Comparison of ENCODE assay signal across 13 cellular contexts in genomic region chr2:190360561-190360960, GRCh38. TPM values are rescaled to one million over a fixed set of nuclear protein-coding genes. Genes with fewer than 3 reads are reported as not detected.
DNase-seq lines count a peak whose midpoint lies in the region; ATAC-seq, FAIRE-seq and TF ChIP-seq lines count a peak whose summit lies in the region.
"Had no signal": no experiment of that assay in that cellular context is flagged by ENCODE, and none has a peak within 500 bp of the region (broad histone marks: within the 10 kb centered on the region; RNA-seq: fewer than 3 reads in every experiment).

No MANE protein-coding gene starts in this region.

- H3K9me1 ChIP-seq in keratinocyte (ENCODE audit: control insufficient read depth, extremely low read depth, insufficient read depth, low read length) = no peaks in the 10 kb centered on the region

- peaks cover 3% of the 10 kb centered on the region for H3K36me3 Mint-ChIP-seq in activated CD4-positive, alpha-beta T cell treated with anti-CD3 and anti-CD28 coated beads, Interleukin-2, amount 10 ng/mL, durations not matched to agents 7 days and 5 days (ENCODE audit: low read depth)
- peaks cover 3% of the 10 kb centered on the region for H3K36me3 Mint-ChIP-seq in activated CD8-positive, alpha-beta T cell treated with anti-CD3 and anti-CD28 coated beads, Interleukin-2, amount 10 ng/mL, durations not matched to agents 7 days and 5 days (ENCODE audit: low read depth)
- H3K36me3 Mint-ChIP-seq: activated naive CD4-positive, alpha-beta T cell treated with anti-CD3 and anti-CD28 coated beads, Interleukin-2, amount 50 U/mL, for 72 hours had no signal

- H2AFZ ChIP-seq in keratinocyte (ENCODE audit: control insufficient read depth, low read length) = no peak overlapping the region

- POLR2A ChIA-PET in activated CD4-positive, alpha-beta T cell treated with anti-CD3 and anti-CD28 coated beads, Interleukin-2, amount 10 ng/mL, durations not matched to agents 7 days and 5 days (lab: Charles Lee) = interaction anchor here (0.6 kb wide), 2 partner anchors 354 to 567 kb away, joined by 3 to 4 read pairs; no protein-coding TSS in a partner anchor
- POLR2A ChIA-PET in activated CD8-positive, alpha-beta T cell treated with anti-CD3 and anti-CD28 coated beads, Interleukin-2, amount 10 ng/mL, durations not matched to agents 7 days and 5 days (lab: Charles Lee) = interaction anchor here (1.2 kb wide), 1 partner anchor 41 kb away, joined by 4 read pairs; the partner anchor contains the start of gene HIBCH

- no peaks in the 10 kb centered on the region for H3K27me3 Mint-ChIP-seq in activated CD4-positive, alpha-beta T cell treated with anti-CD3 and anti-CD28 coated beads, Interleukin-2, amount 10 ng/mL, durations not matched to agents 7 days and 5 days
- no peaks in the 10 kb centered on the region for H3K27me3 Mint-ChIP-seq in activated CD8-positive, alpha-beta T cell treated with anti-CD3 and anti-CD28 coated beads, Interleukin-2, amount 10 ng/mL, durations not matched to agents 7 days and 5 days (ENCODE audit: low read depth)

- no peak for DNase-seq in activated CD4-positive, alpha-beta T cell treated with anti-CD3 and anti-CD28 coated beads, Interleukin-2, amount 10 ng/mL, durations not matched to agents 7 days and 5 days
- DNase-seq in activated CD4-positive, alpha-beta T cell treated with anti-CD3 and anti-CD28 coated beads, Interleukin-2, amount 50 U/mL, for 4 hours = no peak
- no peak for DNase-seq in activated CD8-positive, alpha-beta T cell treated with anti-CD3 and anti-CD28 coated beads, Interleukin-2, amount 10 ng/mL, durations not matched to agents 7 days and 5 days
- no peak for DNase-seq in keratinocyte (ENCODE audit: low read depth, low spot score)
- DNase-seq in superior temporal gyrus (ENCODE audit: extremely low spot score) = peak; percentile 61
- no peak for DNase-seq in D721Med (ENCODE audit: insufficient read length, low spot score)
- DNase-seq: DMS79, NCI-H2171 treated with DMSO at 0.1 percent for 48 hours had no signal

- H3K4me1 ChIP-seq in keratinocyte (ENCODE audit: control insufficient read depth, extremely low read depth, insufficient read depth, low read length) = peaks cover 41% of the 10 kb centered on the region

- H3K4me3 ChIP-seq in keratinocyte (ENCODE audit: control insufficient read depth in 2 of 3, extremely low read depth in 1 of 3, insufficient read depth in 2 of 3, low read depth in 1 of 3, low read length in 3 of 3) = no peak overlapping the region
- H3K4me3 ChIP-seq: A549 had no signal

- no peak for TF ChIP-seq CTCF in keratinocyte (optimal IDR thresholded peaks at IDR 0.05 in 1 of 3, IDR thresholded peaks at IDR 0.05 in 1 of 3, conservative IDR thresholded peaks at IDR 0.05 in 1 of 3; ENCODE audit: extremely low read depth in 1 of 3, insufficient read depth in 2 of 3, low read length in 3 of 3)
- no peak for TF ChIP-seq CTCF in D721Med (IDR thresholded peaks at IDR 0.05; ENCODE audit: insufficient read depth, missing control alignments)

- H3K9ac ChIP-seq in keratinocyte (ENCODE audit: control insufficient read depth, extremely low read depth, insufficient read depth, low read length) = peak overlapping the region; percentile 67

- no peaks in the 10 kb centered on the region for H3K36me3 ChIP-seq in keratinocyte (ENCODE audit: control insufficient read depth in 2 of 2, extremely low read depth in 1 of 2, insufficient read depth in 2 of 2, low read length in 2 of 2)
- H3K36me3 ChIP-seq: gastrocnemius medialis had no signal

- H4K20me1 ChIP-seq in keratinocyte (ENCODE audit: control insufficient read depth, extremely low read depth, insufficient read depth, low read length) = no peaks in the 10 kb centered on the region

- dilution Hi-C loops in keratinocyte (cut with MboI; ENCODE audit: extremely low pct_ligation_motif_present, low sequenced_read_pairs) = no loop called here

- FAIRE-seq in keratinocyte (lab: Jason Lieb, UNC) (no peak), D721Med (lab: Jason Lieb, UNC) (no peak)
- FAIRE-seq: A549 had no signal

- peaks cover 1% of the 10 kb centered on the region for H3K79me2 ChIP-seq in keratinocyte (ENCODE audit: control insufficient read depth, insufficient read depth, low read length)

- no peak for ATAC-seq in activated CD8-positive, alpha-beta T cell treated with anti-CD3 and anti-CD28 coated beads, Interleukin-2, amount 10 ng/mL, durations not matched to agents 7 days and 5 days
- ATAC-seq in GM21717 (IDR thresholded peaks at IDR 0.05; ENCODE audit: unreplicated experiment) (no peak), GM21723 (IDR thresholded peaks at IDR 0.05; ENCODE audit: unreplicated experiment) (no peak)

- H3K4me2 ChIP-seq in keratinocyte (ENCODE audit: control insufficient read depth, extremely low read depth, insufficient read depth, low read depth, low read length) = no peak overlapping the region
- H3K4me2 ChIP-seq: A549 had no signal

- H3K9me3 ChIP-seq in keratinocyte (ENCODE audit: control insufficient read depth, low read depth, low read length) = no peaks in the 10 kb centered on the region
- H3K9me3 ChIP-seq: A549, gastrocnemius medialis had no signal

- peak overlapping the region; percentile 92 for H3K27ac Mint-ChIP-seq in activated CD4-positive, alpha-beta T cell treated with anti-CD3 and anti-CD28 coated beads, Interleukin-2, amount 10 ng/mL, durations not matched to agents 7 days and 5 days
- no peak overlapping the region for H3K27ac Mint-ChIP-seq in activated CD8-positive, alpha-beta T cell treated with anti-CD3 and anti-CD28 coated beads, Interleukin-2, amount 10 ng/mL, durations not matched to agents 7 days and 5 days

- no peak overlapping the region for H3K27ac ChIP-seq in keratinocyte (ENCODE audit: control insufficient read depth, insufficient read depth, low read length)

- no peaks in the 10 kb centered on the region for H3K27me3 ChIP-seq in keratinocyte (ENCODE audit: control insufficient read depth, extremely low read depth, insufficient read depth, low read length)
- H3K27me3 ChIP-seq: gastrocnemius medialis had no signal

- H3K9me3 Mint-ChIP-seq in activated CD4-positive, alpha-beta T cell treated with anti-CD3 and anti-CD28 coated beads, Interleukin-2, amount 10 ng/mL, durations not matched to agents 7 days and 5 days = no peaks in the 10 kb centered on the region
- H3K9me3 Mint-ChIP-seq in activated CD8-positive, alpha-beta T cell treated with anti-CD3 and anti-CD28 coated beads, Interleukin-2, amount 10 ng/mL, durations not matched to agents 7 days and 5 days (ENCODE audit: insufficient read depth) = no peaks in the 10 kb centered on the region
- H3K9me3 Mint-ChIP-seq: activated naive CD4-positive, alpha-beta T cell treated with anti-CD3 and anti-CD28 coated beads, Interleukin-2, amount 50 U/mL, for 72 hours had no signal

- H3K4me3 Mint-ChIP-seq in activated CD4-positive, alpha-beta T cell treated with anti-CD3 and anti-CD28 coated beads, Interleukin-2, amount 10 ng/mL, durations not matched to agents 7 days and 5 days = peak overlapping the region; percentile 78
- peak overlapping the region; percentile 89 for H3K4me3 Mint-ChIP-seq in activated CD8-positive, alpha-beta T cell treated with anti-CD3 and anti-CD28 coated beads, Interleukin-2, amount 10 ng/mL, durations not matched to agents 7 days and 5 days

- CTCF ChIA-PET in activated CD4-positive, alpha-beta T cell treated with anti-CD3 and anti-CD28 coated beads, Interleukin-2, amount 10 ng/mL, durations not matched to agents 7 days and 5 days (lab: Charles Lee) = interaction anchor here (1.5 kb wide), 1 partner anchor 36 kb away, joined by 3 read pairs; no protein-coding TSS in a partner anchor
- CTCF ChIA-PET in activated CD8-positive, alpha-beta T cell treated with anti-CD3 and anti-CD28 coated beads, Interleukin-2, amount 10 ng/mL, durations not matched to agents 7 days and 5 days (lab: Charles Lee) = interaction anchor here (0.8 to 2.2 kb wide), 5 partner anchors 9 to 598 kb away, joined by 3 to 7 read pairs (median 4); partner anchors contain the start of gene OSGEPL1

- H3K4me1 Mint-ChIP-seq in activated CD4-positive, alpha-beta T cell treated with anti-CD3 and anti-CD28 coated beads, Interleukin-2, amount 10 ng/mL, durations not matched to agents 7 days and 5 days = peaks cover 25% of the 10 kb centered on the region
- peaks cover 18% of the 10 kb centered on the region for H3K4me1 Mint-ChIP-seq in activated CD8-positive, alpha-beta T cell treated with anti-CD3 and anti-CD28 coated beads, Interleukin-2, amount 10 ng/mL, durations not matched to agents 7 days and 5 days (ENCODE audit: low read depth)

RNA-seq across cellular contexts. Expression of gene INPP1, which starts 17.2 kb away (rescaled TPM):
- total RNA-seq in activated CD4-positive, alpha-beta T cell treated with anti-CD3 and anti-CD28 coated beads, Interleukin-2, amount 10 ng/mL, durations not matched to agents 7 days and 5 days = 1 to 10 TPM; 6.7 to 6.9 TPM
- total RNA-seq in activated CD8-positive, alpha-beta T cell treated with anti-CD3 and anti-CD28 coated beads, Interleukin-2, amount 10 ng/mL, durations not matched to agents 7 days and 5 days = 1 to 10 TPM; 5.6 to 6.9 TPM
- polyA plus RNA-seq in keratinocyte = 5.6 to 6.3 TPM (median 6.1 TPM) in 3 replicates
- polyA plus RNA-seq in keratinocyte (2011; ENCODE audit: low read depth) = 19.5 TPM
- 6.2 and 8.7 TPM in 2 replicates for polyA plus RNA-seq in keratinocyte (2011; cell fraction: cytosol; rRNA removed)
- polyA plus RNA-seq in keratinocyte (2011; cell fraction: nucleus; rRNA removed) = 8.6 and 8.7 TPM in 2 replicates
- 8.2 and 18.1 TPM in 2 replicates for polyA plus RNA-seq in keratinocyte (2012; ENCODE audit: low replicate concordance)
- 2.2 to 3.4 TPM (median 3.2 TPM) in 3 replicates for polyA minus RNA-seq in keratinocyte
- polyA minus RNA-seq in keratinocyte (2011; cell fraction: cytosol; rRNA and poly(A)+ RNA removed) = 5.0 TPM
- 2.8 and 3.0 TPM in 2 replicates for polyA minus RNA-seq in keratinocyte (2011; cell fraction: nucleus; rRNA and poly(A)+ RNA removed)

RNA-seq across cellular contexts. Expression of gene HIBCH, which starts 40.9 kb away (rescaled TPM):
- total RNA-seq in activated CD4-positive, alpha-beta T cell treated with anti-CD3 and anti-CD28 coated beads, Interleukin-2, amount 10 ng/mL, durations not matched to agents 7 days and 5 days = 10 to 100 TPM; 13.3 to 14.5 TPM
- total RNA-seq in activated CD8-positive, alpha-beta T cell treated with anti-CD3 and anti-CD28 coated beads, Interleukin-2, amount 10 ng/mL, durations not matched to agents 7 days and 5 days = 10 to 100 TPM; 13.5 to 13.7 TPM
- 9.5 to 19.4 TPM (median 10.6 TPM) in 3 replicates for polyA plus RNA-seq in keratinocyte
- polyA plus RNA-seq in keratinocyte (2011; ENCODE audit: low read depth) = 22.6 TPM
- polyA plus RNA-seq in keratinocyte (2011; cell fraction: cytosol; rRNA removed) = 7.4 and 12.0 TPM in 2 replicates
- 11.4 and 14.1 TPM in 2 replicates for polyA plus RNA-seq in keratinocyte (2011; cell fraction: nucleus; rRNA removed)
- polyA plus RNA-seq in keratinocyte (2012; ENCODE audit: low replicate concordance) = 8.1 and 13.0 TPM in 2 replicates
- polyA minus RNA-seq in keratinocyte = 0.43 to 14.3 TPM (median 5.0 TPM) in 3 replicates
- 6.7 TPM for polyA minus RNA-seq in keratinocyte (2011; cell fraction: cytosol; rRNA and poly(A)+ RNA removed)
- polyA minus RNA-seq in keratinocyte (2011; cell fraction: nucleus; rRNA and poly(A)+ RNA removed) = 11.9 and 21.2 TPM in 2 replicates

RNA-seq across cellular contexts. Expression of gene MFSD6, which starts 47.6 kb away (rescaled TPM):
- 10 to 100 TPM; 42.3 to 42.8 TPM for total RNA-seq in activated CD4-positive, alpha-beta T cell treated with anti-CD3 and anti-CD28 coated beads, Interleukin-2, amount 10 ng/mL, durations not matched to agents 7 days and 5 days
- 10 to 100 TPM; 51.8 to 53.2 TPM for total RNA-seq in activated CD8-positive, alpha-beta T cell treated with anti-CD3 and anti-CD28 coated beads, Interleukin-2, amount 10 ng/mL, durations not matched to agents 7 days and 5 days
- 6.0 to 11.0 TPM (median 10.7 TPM) in 3 replicates for polyA plus RNA-seq in keratinocyte
- polyA plus RNA-seq in keratinocyte (2011; ENCODE audit: low read depth) = 22.1 TPM
- polyA plus RNA-seq in keratinocyte (2011; cell fraction: cytosol; rRNA removed) = 6.2 and 11.0 TPM in 2 replicates
- polyA plus RNA-seq in keratinocyte (2011; cell fraction: nucleus; rRNA removed) = 10.3 and 18.1 TPM in 2 replicates
- 9.3 and 22.3 TPM in 2 replicates for polyA plus RNA-seq in keratinocyte (2012; ENCODE audit: low replicate concordance)
- 12.5 to 16.6 TPM (median 15.6 TPM) in 3 replicates for polyA minus RNA-seq in keratinocyte
- polyA minus RNA-seq in keratinocyte (2011; cell fraction: cytosol; rRNA and poly(A)+ RNA removed) = 10.4 TPM
- 23.7 and 26.2 TPM in 2 replicates for polyA minus RNA-seq in keratinocyte (2011; cell fraction: nucleus; rRNA and poly(A)+ RNA removed)
